In genomic region chr15:77071338-77072223, GRCh38 we compare ENCODE assay signal across 8 cellular contexts. TPM values are rescaled to one million over a fixed set of nuclear protein-coding genes. Genes with fewer than 3 reads are reported as not detected.
DNase-seq lines count a peak whose midpoint lies in the region; ATAC-seq, FAIRE-seq and TF ChIP-seq lines count a peak whose summit lies in the region.

No MANE protein-coding gene starts in this region.

- H3K9me3 ChIP-seq in HepG2 (ENCODE audit: low read length) = no peaks in the 10 kb centered on the region
- H3K9me3 ChIP-seq in right lobe of liver = no peaks in the 10 kb centered on the region
- no peaks in the 10 kb centered on the region for H3K9me3 ChIP-seq in muscle layer of duodenum (ENCODE audit: control insufficient read depth in 1 of 2, low read length in 2 of 2)
- no peaks in the 10 kb centered on the region for H3K9me3 ChIP-seq in vagina

- peak overlapping the region; percentile 86 for H2AFZ ChIP-seq in HepG2 (ENCODE audit: low read length)

- POLR2A ChIA-PET in HepG2 (lab: Yijun Ruan, JAX) = interaction anchor here (0.6 to 1.1 kb wide), 7 partner anchors 11 to 140 kb away, joined by 3 to 7 read pairs (median 4); partner anchors contain the start of gene RCN2

- H3K4me2 ChIP-seq in HepG2 (ENCODE audit: low read depth, low read length) = peak overlapping the region; percentile 78

- H4K20me1 ChIP-seq in HepG2 (ENCODE audit: insufficient read depth, low read length) = peaks cover 11% of the 10 kb centered on the region

- in situ Hi-C loops in HepG2 (cut with HindIII; ENCODE audit: extremely low pct_ligation_motif_present, low pct_unique_long_range_greater_than_20kb) = no loop called here

- TF ChIP-seq POLR2A in HepG2 (IDR thresholded peaks at IDR 0.05; ENCODE audit: insufficient read depth in 1 of 2, low read depth in 2 of 2, low read length in 2 of 2) = no peak
- no peak for TF ChIP-seq POLR2A in right lobe of liver (IDR thresholded peaks at IDR 0.05)
- no peak for TF ChIP-seq POLR2A in vagina (IDR thresholded peaks at IDR 0.05)

- DNase-seq in HepG2 (ENCODE audit: low spot score) = no peak
- no peak for DNase-seq in right lobe of liver
- no peak for DNase-seq in vagina (ENCODE audit: extremely low spot score in 2 of 2)
- DNase-seq in Ammon's horn (ENCODE audit: low spot score) = no peak

- intact Hi-C loops in HepG2 (cut with micrococcal nuclease; ENCODE audit: unreplicated experiment) = no loop called here
- intact Hi-C loops in right lobe of liver (cut with DNase I) = no loop called here
- intact Hi-C loops in vagina (cut with DNase I) = no loop called here

- H3K27me3 ChIP-seq in HepG2 (ENCODE audit: control insufficient read depth in 1 of 2, insufficient read depth in 2 of 2, low read length in 2 of 2) (peaks cover 0 to 29% of the 10 kb centered on the region in 2 experiments; a peak in 3 of 5 replicates), right lobe of liver (no peaks in the 10 kb centered on the region), muscle layer of duodenum (ENCODE audit: low read depth, low read length) (no peaks in the 10 kb centered on the region), vagina (no peaks in the 10 kb centered on the region)

- no peak for FAIRE-seq in HepG2 (lab: Jason Lieb, UNC)

- TF ChIP-seq CTCF in HepG2 (CRISPR knock-in tag; IDR thresholded peaks at IDR 0.05) = no peak
- no peak for TF ChIP-seq CTCF in right lobe of liver (IDR thresholded peaks at IDR 0.05)
- no peak for TF ChIP-seq CTCF in vagina (IDR thresholded peaks at IDR 0.05)

- ATAC-seq in HepG2 (no peak), right lobe of liver (no peak), HG02981 (IDR thresholded peaks at IDR 0.05; ENCODE audit: unreplicated experiment) (no peak)
- no peak for ATAC-seq in activated CD4-positive, CD25-positive, alpha-beta regulatory T cell treated with anti-CD3 and anti-CD28 coated beads, Interleukin-2, amount 50 U/mL, for 24 hours

- peaks cover 37% of the 10 kb centered on the region for H3K79me2 ChIP-seq in HepG2 (ENCODE audit: insufficient read depth, low read length)

- H3K36me3 ChIP-seq in HepG2 (replicated peaks in 1 of 2; ENCODE audit: control insufficient read depth in 1 of 2, insufficient read depth in 2 of 2, low read length in 2 of 2) (no peaks in the 10 kb centered on the region; a peak in 1 of 5 replicates), right lobe of liver (no peaks in the 10 kb centered on the region), muscle layer of duodenum (ENCODE audit: control insufficient read depth in 1 of 2, insufficient read depth in 2 of 2, low read length in 2 of 2) (no peaks in the 10 kb centered on the region), vagina (no peaks in the 10 kb centered on the region)

- peaks cover 41% of the 10 kb centered on the region for H3K4me1 ChIP-seq in HepG2 (ENCODE audit: insufficient read depth, low read length)
- peaks cover 0 to 24% (median 10%) of the 10 kb centered on the region in 4 donors for H3K4me1 ChIP-seq in right lobe of liver
- peaks cover 14 to 23% of the 10 kb centered on the region in 2 donors for H3K4me1 ChIP-seq in muscle layer of duodenum (ENCODE audit: control insufficient read depth in 1 of 2, insufficient read depth in 2 of 2, low read length in 2 of 2)
- H3K4me1 ChIP-seq in vagina = peaks cover 24% of the 10 kb centered on the region

- no peak overlapping the region for H3K27ac ChIP-seq in HepG2 (ENCODE audit: extremely low read length, insufficient read depth, low read length)
- H3K27ac ChIP-seq in right lobe of liver = no peak overlapping the region
- H3K27ac ChIP-seq in angular gyrus (ENCODE audit: low read depth, low read length) = peak overlapping the region; percentile 87
- H3K27ac ChIP-seq in muscle layer of duodenum (ENCODE audit: low read length) = peak overlapping the region; percentile 1
- peak overlapping the region; percentile 74 for H3K27ac ChIP-seq in vagina

- WGBS in HepG2 (ENCODE audit: low lambda C conversion rate) = 84% methylated on average over 15 of the region's 15 CpGs
- WGBS in right lobe of liver (ENCODE audit: insufficient coverage, low coverage, low lambda C conversion rate, missing lambda C conversion rate) = 79% methylated on average over 9 of the region's 15 CpGs

- CTCF ChIA-PET in HepG2 (lab: Yijun Ruan, JAX; ENCODE audit: low intra/inter-chr PET ratio, low total read pairs) = no interaction called here

- H3K4me3 ChIP-seq in HepG2 (replicated peaks in 1 of 3; ENCODE audit: insufficient read depth in 1 of 3, low read depth in 2 of 3, low read length in 3 of 3) = peak overlapping the region in 1 of 3 experiments; percentile 35; a peak in 3 of 6 replicates
- peak overlapping the region in 1 of 3 donors; percentile 93 for H3K4me3 ChIP-seq in right lobe of liver
- H3K4me3 ChIP-seq in muscle layer of duodenum (ENCODE audit: low read depth in 1 of 2, low read length in 2 of 2) = peak overlapping the region in 1 of 2 donors; percentile 81
- H3K4me3 ChIP-seq in vagina = peak overlapping the region; percentile 58 to 92

- no peak for TF ChIP-seq EP300 in HepG2 (IDR thresholded peaks at IDR 0.05; ENCODE audit: low read depth in 2 of 2, low read length in 2 of 2)
- TF ChIP-seq EP300 in HepG2 (CRISPR knock-in tag; IDR thresholded peaks at IDR 0.05; ENCODE audit: borderline replicate concordance) = no peak

- no TSS peak for BruUV-seq in HepG2 (replicated peaks; lab: Mats Ljungman, UMichigan)

- TF ChIP-seq RAD21 in HepG2 (CRISPR knock-in tag; IDR thresholded peaks at IDR 0.05) = no peak

- peak overlapping the region; percentile 35; the same call in 1 of the 2 replicates for H3K9ac ChIP-seq in HepG2 (ENCODE audit: insufficient read depth, low read depth, low read length)

TF ChIP-seq in HepG2, 621 proteins besides CTCF, POLR2A, EP300 and RAD21 (continues in another document):
- TF ChIP-seq REPIN1 (CRISPR knock-in tag; IDR thresholded peaks at IDR 0.05; ENCODE audit: borderline replicate concordance, low read depth) = 0 out of 2 replicates have a peak, but pooled peaks have one; percentile 3
- TF ChIP-seq ZNF580 (CRISPR knock-in tag; IDR thresholded peaks at IDR 0.05; ENCODE audit: borderline replicate concordance, low read depth) = no peak
- 0 out of 2 replicates have a peak, but pooled peaks have one; percentile 39 for TF ChIP-seq TARDBP (CRISPR knock-in tag; IDR thresholded peaks at IDR 0.05)
- TF ChIP-seq SATB2 (CRISPR knock-in tag; IDR thresholded peaks at IDR 0.05) = 0 out of 2 replicates have a peak, but pooled peaks have one; percentile 24
- TF ChIP-seq ZFP91 (CRISPR knock-in tag; IDR thresholded peaks at IDR 0.05; ENCODE audit: borderline replicate concordance) = peak; percentile 97; the same call in 1 of the 2 replicates
- TF ChIP-seq MED13 (CRISPR knock-in tag; IDR thresholded peaks at IDR 0.05) = no peak
- TF ChIP-seq MXD1 (CRISPR knock-in tag; IDR thresholded peaks at IDR 0.05) = 0 out of 2 replicates have a peak, but pooled peaks have one; percentile 1
- TF ChIP-seq ZNF850 (CRISPR knock-in tag; conservative IDR thresholded peaks at IDR 0.05) = 0 out of 2 replicates have a peak, but pooled peaks have one; percentile 2

RNA-seq across cellular contexts. Expression of gene TSPAN3, which starts 0.7 kb away (rescaled TPM):
- total RNA-seq in HepG2 (2016; rRNA removed; fragmentation: Illumina TruSeq; extraction: Trizol) = 102 and 170 TPM in 2 replicates
- total RNA-seq in HepG2 (2016; cell fraction: cytosol; rRNA removed; fragmentation: Illumina TruSeq; extraction: Trizol; ENCODE audit: low read depth) = 51.2 and 62.4 TPM in 2 replicates
- total RNA-seq in HepG2 (2016; cell fraction: insoluble cytoplasmic fraction; rRNA removed; fragmentation: Illumina TruSeq; extraction: Trizol) = 108 and 171 TPM in 2 replicates
- 109 and 138 TPM in 2 replicates for total RNA-seq in HepG2 (2016; cell fraction: membrane; rRNA removed; fragmentation: Illumina TruSeq; extraction: Trizol)
- 128 and 152 TPM in 2 replicates for total RNA-seq in HepG2 (2016; cell fraction: nucleus; rRNA removed; fragmentation: Illumina TruSeq; extraction: Trizol)
- polyA plus RNA-seq in HepG2 (2011; rRNA removed) = 155 and 167 TPM in 2 replicates
- polyA plus RNA-seq in HepG2 (2011; cell fraction: cytosol; rRNA removed) = 231 and 297 TPM in 2 replicates
- 56.3 and 77.8 TPM in 2 replicates for polyA plus RNA-seq in HepG2 (2011; cell fraction: nucleus; rRNA removed)
- 134 and 159 TPM in 2 replicates for polyA plus RNA-seq in HepG2 (2012)
- 52.0 and 77.5 TPM in 2 replicates for polyA plus RNA-seq in HepG2 (2016; cell fraction: cytosol; fragmentation: Illumina TruSeq; extraction: Trizol; ENCODE audit: low read depth)
- 105 and 130 TPM in 2 replicates for polyA plus RNA-seq in HepG2 (2016; cell fraction: insoluble cytoplasmic fraction; fragmentation: Illumina TruSeq; extraction: Trizol; ENCODE audit: low read depth)
- polyA plus RNA-seq in HepG2 (2016; cell fraction: membrane; fragmentation: Illumina TruSeq; extraction: Trizol; ENCODE audit: low read depth) = 93.2 and 115 TPM in 2 replicates
- 217 and 229 TPM in 2 replicates for polyA plus RNA-seq in HepG2 (2016; cell fraction: nucleus; fragmentation: Illumina TruSeq; extraction: Trizol; ENCODE audit: insufficient read depth, low read depth)
- polyA minus RNA-seq in HepG2 (2011; rRNA and poly(A)+ RNA removed; ENCODE audit: low replicate concordance) = 238 and 277 TPM in 2 replicates
- 83.9 and 119 TPM in 2 replicates for polyA minus RNA-seq in HepG2 (2011; cell fraction: cytosol; rRNA and poly(A)+ RNA removed)
- polyA minus RNA-seq in HepG2 (2011; cell fraction: nucleus; rRNA and poly(A)+ RNA removed) = 38.1 and 56.6 TPM in 2 replicates
- 100 to 1,000 TPM in 1 of 6 experiments, 10 to 100 TPM in 5; 35.6 to 103 (median 63.2) TPM for total RNA-seq in right lobe of liver
- total RNA-seq in vagina = 80.3 TPM

Comparison
In these comparisons a context has a peak if more than half of its experiments do, and no peak if none do; other contexts are left out.
1. H3K27ac ChIP-seq: peak in angular gyrus (single experiment), muscle layer of duodenum (single experiment) and vagina (single experiment); none in HepG2 (single experiment) and right lobe of liver (0 of 3).